In genomic region chr9:104977580-104977979, GRCh38 we compare ENCODE assay signal across 28 cellular contexts.
"Had no signal": no experiment of that assay in that cellular context is flagged by ENCODE, and none has a peak within 500 bp of the region (broad histone marks: within the 10 kb centered on the region; RNA-seq: fewer than 3 reads in every experiment).

No MANE protein-coding gene starts in this region.

- H3K4me2 ChIP-seq: hepatocyte had no signal

- H3K79me2 ChIP-seq: hepatocyte had no signal

- FAIRE-seq: astrocyte, endothelial cell of umbilical vein had no signal

- DNase-seq: activated CD4-positive, CD25-positive, alpha-beta regulatory T cell treated with anti-CD3 and anti-CD28 coated beads, Interleukin-2, amount 50 U/mL, for 72 hours; activated CD8-positive, alpha-beta memory T cell treated with anti-CD3 and anti-CD28 coated beads for 24 hours; activated CD8-positive, alpha-beta memory T cell treated with anti-CD3 and anti-CD28 coated beads, Interleukin-2, amount 50 U/mL, for 48 hours; activated gamma-delta T cell; activated T-cell treated with anti-CD3 and anti-CD28 coated beads, Interleukin-2, amount 50 U/mL, for 72 hours; adrenal gland; cerebellar nuclear complex; dermis blood vessel endothelial cell; effector memory CD4-positive, alpha-beta T cell; foreskin fibroblast; left cardiac atrium; nephron progenitor cell; nucleus accumbens; posterior cingulate gyrus; retina; stimulated activated CD4-positive, alpha-beta T cell treated with anti-CD3 and anti-CD28 coated beads, Interleukin-12 subunit alpha, Interleukin-12 subunit beta, amount 100 ng/mL, for 4 hours; stimulated activated CD4-positive, alpha-beta T cell treated with anti-CD3 and anti-CD28 coated beads, Interleukin-1b, Interleukin-23, amount 100 ng/mL, for 48 hours; stimulated activated CD8-positive, alpha-beta memory T cell treated with anti-CD3 and anti-CD28 coated beads, Interleukin-4, amount 100 ng/mL, for 48 hours; stimulated activated naive CD4-positive, alpha-beta T cell; T-helper 1 cell; T-helper 9 cell had no signal

- H3K27me3 ChIP-seq: adrenal gland, breast epithelium, hepatocyte had no signal

- H3K9me3 Mint-ChIP-seq: activated T-cell treated with anti-CD3 and anti-CD28 coated beads, Interleukin-2, amount 50 U/mL, for 72 hours; mesothelial cell of epicardium; nephron progenitor cell had no signal

- H3K4me3 Mint-ChIP-seq: activated T-cell treated with anti-CD3 and anti-CD28 coated beads, Interleukin-2, amount 50 U/mL, for 72 hours; mesothelial cell of epicardium; nephron progenitor cell had no signal

- H3K36me3 Mint-ChIP-seq: mesothelial cell of epicardium had no signal

- H2AFZ ChIP-seq: hepatocyte had no signal

- H3K27ac Mint-ChIP-seq: activated naive CD4-positive, alpha-beta T cell treated with anti-CD3 and anti-CD28 coated beads, Interleukin-2, amount 50 U/mL, for 72 hours; activated T-cell treated with anti-CD3 and anti-CD28 coated beads, Interleukin-2, amount 50 U/mL, for 72 hours; mesothelial cell of epicardium; nephron progenitor cell had no signal

- H3K27ac ChIP-seq: adrenal gland, breast epithelium, hepatocyte had no signal

- H3K9me3 ChIP-seq: adrenal gland, breast epithelium had no signal

- H3K36me3 ChIP-seq: adrenal gland, breast epithelium had no signal

- H3K4me3 ChIP-seq: adrenal gland, breast epithelium, hepatocyte, lung had no signal

- H3K4me1 ChIP-seq: breast epithelium had no signal
